1 cellular context compared by ENCODE assay signal in genomic region chr17:49107211-49107557, GRCh38.
A peak's percentile ranks its signal among the peaks of the same experiment; 100 is the strongest.
TF ChIP-seq lines count a peak whose summit lies in the region.

No MANE protein-coding gene starts in this region.

TF ChIP-seq in HEK293, 187 proteins besides CTCF, POLR2A, EP300 and RAD21 (continued from another document):
- TF ChIP-seq ZNF48 (tag by site-specific recombination; IDR thresholded peaks at IDR 0.05) = no peak
- no peak for TF ChIP-seq ZNF777 (tag by site-specific recombination; IDR thresholded peaks at IDR 0.05; ENCODE audit: borderline replicate concordance)
- peak; percentile 85 for TF ChIP-seq ZNF768 (tag by site-specific recombination; IDR thresholded peaks at IDR 0.05)
- no peak for TF ChIP-seq ZFP41 (tag by site-specific recombination; IDR thresholded peaks at IDR 0.05; ENCODE audit: borderline replicate concordance)
